ENCODE assay signal across 8 cellular contexts in the genomic region with DNA sequence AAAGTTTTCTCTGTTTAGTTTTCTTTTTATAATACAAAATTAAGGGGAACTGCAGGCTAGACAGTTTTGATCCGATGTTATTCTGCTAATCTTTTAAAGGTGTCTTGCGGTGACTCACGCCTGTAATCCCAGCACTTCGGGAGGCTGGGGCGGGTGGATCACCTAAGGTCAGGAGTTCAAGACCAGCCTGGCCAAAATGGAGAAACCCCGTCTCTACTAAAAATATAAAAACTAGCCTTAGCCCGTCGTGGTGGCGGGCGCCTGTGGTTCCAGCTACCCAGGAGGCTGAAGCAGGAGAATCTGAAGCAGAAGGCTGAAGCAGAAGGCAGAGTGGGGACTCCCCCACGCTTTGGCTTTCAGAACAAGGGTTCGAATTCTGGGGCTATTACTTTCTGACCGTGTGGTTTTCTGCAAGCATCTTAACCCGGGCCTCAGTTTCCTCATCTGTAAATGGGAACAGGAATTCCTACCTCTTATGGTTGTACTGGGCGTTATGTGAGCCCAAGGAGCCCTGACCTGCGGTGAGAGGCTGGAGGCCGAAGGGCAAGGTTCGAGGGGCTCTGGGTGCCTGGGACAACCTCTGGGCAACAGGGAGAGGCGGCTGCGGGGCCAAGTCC. TPM values are rescaled to one million over a fixed set of nuclear protein-coding genes. Genes with fewer than 3 reads are reported as not detected.
DNase-seq lines count a peak whose midpoint lies in the region; ATAC-seq and TF ChIP-seq lines count a peak whose summit lies in the region.

No MANE protein-coding gene starts in this region.

- H3K9me3 Mint-ChIP-seq in T-helper 2 cell treated with Interferon-gamma antibody and Interleukin-4, amounts not matched to agents 5 μg/mL and 100 μg/mL, for 36 hours, result peaks cover 19% of the 10 kb centered on the region

- no peak for DNase-seq in T-helper 2 cell treated with Interferon-gamma antibody and Interleukin-4, amounts not matched to agents 5 μg/mL and 100 μg/mL, for 36 hours (ENCODE audit: low spot score)
- DNase-seq in T-helper 2 cell (no peak), adipocyte (ENCODE audit: low read depth) (no peak), left colon (no peak), testis (no peak), NCI-H2196 (lab: John Stamatoyannopoulos, UW; ENCODE audit: unreplicated experiment) (no peak)

- H3K9me3 ChIP-seq in adipocyte (ENCODE audit: control insufficient read depth, low read length) (no peaks in the 10 kb centered on the region), testis (no peaks in the 10 kb centered on the region)

- H3K4me1 ChIP-seq in adipocyte (ENCODE audit: control insufficient read depth, insufficient read depth, low read length), result peaks cover 33% of the 10 kb centered on the region
- peaks cover 5% of the 10 kb centered on the region for H3K4me1 ChIP-seq in testis

- H3K36me3 ChIP-seq in adipocyte (ENCODE audit: control insufficient read depth, insufficient read depth, low read length, severe bottlenecking), result no peaks in the 10 kb centered on the region
- no peaks in the 10 kb centered on the region for H3K36me3 ChIP-seq in testis (ENCODE audit: low read depth, missing control alignments)

- H3K27me3 ChIP-seq in adipocyte (replicated peaks; ENCODE audit: control insufficient read depth, insufficient read depth, low read length) (no peaks in the 10 kb centered on the region), testis (no peaks in the 10 kb centered on the region)

- peak overlapping the region; percentile 95 for H3K27ac Mint-ChIP-seq in T-helper 2 cell treated with Interferon-gamma antibody and Interleukin-4, amounts not matched to agents 5 μg/mL and 100 μg/mL, for 36 hours

- peak overlapping the region; percentile 78 to 88 for H3K27ac ChIP-seq in testis

- H3K36me3 Mint-ChIP-seq in T-helper 2 cell treated with Interferon-gamma antibody and Interleukin-4, amounts not matched to agents 5 μg/mL and 100 μg/mL, for 36 hours (ENCODE audit: low read depth), result peaks cover 13% of the 10 kb centered on the region

- peak overlapping the region; percentile 96 for H3K4me3 Mint-ChIP-seq in T-helper 2 cell treated with Interferon-gamma antibody and Interleukin-4, amounts not matched to agents 5 μg/mL and 100 μg/mL, for 36 hours

- no peak for TF ChIP-seq CTCF in testis (IDR thresholded peaks at IDR 0.05)

- 46 to 48% methylated on average over 16 to 20 of the region's 20 CpGs for WGBS in testis, 2 donors

- ATAC-seq in left colon (peak; percentile 3), esophagus mucosa (no peak), GM19463 (IDR thresholded peaks at IDR 0.05; ENCODE audit: unreplicated experiment) (no peak)

- H3K4me3 ChIP-seq in adipocyte (ENCODE audit: low read length) (peak overlapping the region; percentile 96), testis (peak overlapping the region; percentile 62 to 89)

- peak overlapping the region; percentile 98 for H3K9ac ChIP-seq in adipocyte (ENCODE audit: low read length)

- peaks cover 10% of the 10 kb centered on the region for H3K4me1 Mint-ChIP-seq in T-helper 2 cell treated with Interferon-gamma antibody and Interleukin-4, amounts not matched to agents 5 μg/mL and 100 μg/mL, for 36 hours (ENCODE audit: low read depth)

- TF ChIP-seq POLR2A in testis (IDR thresholded peaks at IDR 0.05), result no peak

- intact Hi-C loops in left colon (cut with DNase I, micrococcal nuclease) (no loop called here), testis (cut with DNase I; ENCODE audit: low total_unique reads) (no loop called here)

- no peaks in the 10 kb centered on the region for H3K27me3 Mint-ChIP-seq in T-helper 2 cell treated with Interferon-gamma antibody and Interleukin-4, amounts not matched to agents 5 μg/mL and 100 μg/mL, for 36 hours (ENCODE audit: low read depth)

RNA-seq across cellular contexts. Expression of a gene that starts 1.2 kb away (rescaled TPM):
- total RNA-seq in left colon (10 to 100 TPM; 17.2 to 18.1 TPM), testis (10 to 100 TPM; 52.7 to 53.5 TPM), esophagus mucosa (19.9 TPM)
- 105 TPM for polyA plus RNA-seq in testis (ENCODE audit: insufficient read depth, low read depth, low replicate concordance)

RNA-seq across cellular contexts. Expression of a gene that starts 39.8 kb away (rescaled TPM):
- total RNA-seq in left colon (not detected), testis (10 to 100 TPM; 35.4 to 62.7 TPM), esophagus mucosa (not detected)
- polyA plus RNA-seq in testis (ENCODE audit: insufficient read depth, low read depth, low replicate concordance), result 199 TPM

Comparison
In these comparisons a context has a peak if more than half of its experiments do, and no peak if none do; other contexts are left out.
1. RNA of a gene that starts 39.8 kb away (total RNA-seq): 35.4 to 62.7 TPM in testis; not detected in left colon and not detected in esophagus mucosa (single experiment); every median in the first group is over 10 times any median in the second.